Comparison of ENCODE assay signal across 6 cellular contexts in the genomic region with DNA sequence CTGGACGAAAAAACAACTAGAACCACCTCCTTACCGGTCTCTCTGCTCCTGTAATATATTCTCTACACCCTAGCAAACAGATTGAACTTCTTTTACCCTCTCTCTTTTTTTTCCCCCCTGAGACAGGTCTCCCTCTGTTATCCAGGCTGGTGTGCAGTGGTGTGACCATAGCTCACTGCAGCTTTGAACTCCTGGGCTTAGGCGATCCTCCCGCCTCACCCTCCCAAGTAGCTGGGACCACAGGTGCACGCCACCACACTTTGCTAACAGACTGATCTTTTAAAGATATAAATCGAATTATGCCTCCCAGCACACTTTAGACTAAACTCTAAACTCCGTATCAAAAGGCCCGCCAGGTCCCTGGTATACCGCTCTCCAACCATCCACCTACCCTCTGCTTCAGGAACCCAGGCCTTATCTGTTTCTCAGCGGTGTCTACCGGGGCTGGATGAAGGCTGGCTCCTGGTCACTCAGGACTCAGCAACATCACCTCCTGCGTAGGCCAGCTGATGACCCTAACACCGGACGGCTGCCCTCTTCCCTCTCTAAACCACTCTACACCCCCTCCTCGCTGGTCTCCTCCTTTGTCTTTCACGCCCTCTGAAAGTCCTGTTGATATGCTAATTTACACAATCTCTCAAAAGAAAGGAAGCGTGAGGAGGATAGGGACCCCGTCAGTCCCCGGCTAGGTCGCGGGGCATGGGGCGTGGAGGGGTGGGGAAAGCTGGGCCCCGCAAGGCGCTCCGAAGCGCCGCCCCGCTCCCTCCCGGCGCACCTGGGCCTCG. TPM values are rescaled to one million over a fixed set of nuclear protein-coding genes. Genes with fewer than 3 reads are reported as not detected.
DNase-seq lines count a peak whose midpoint lies in the region; ATAC-seq and TF ChIP-seq lines count a peak whose summit lies in the region.

No MANE protein-coding gene starts in this region.

- no peak for TF ChIP-seq CTCF in astrocyte of the cerebellum (IDR thresholded peaks at IDR 0.05; ENCODE audit: low read depth, low read length, missing control alignments)

- no peaks in the 10 kb centered on the region for H3K27me3 Mint-ChIP-seq in naive B cell

- DNase-seq in DMS153 treated with DMSO at 0.1 percent for 48 hours (lab: John Stamatoyannopoulos, UW; ENCODE audit: unreplicated experiment): peak; percentile 60
- no peak for DNase-seq in DMS153 (lab: John Stamatoyannopoulos, UW)
- no peak for DNase-seq in astrocyte of the cerebellum (ENCODE audit: low read depth)
- DNase-seq in naive B cell: no peak
- no peak for DNase-seq in ureter (ENCODE audit: low spot score)

- peaks cover 36 to 65% (median 47%) of the 10 kb centered on the region in 3 donors for H3K4me1 Mint-ChIP-seq in naive B cell

- no peaks in the 10 kb centered on the region for H3K9me3 Mint-ChIP-seq in naive B cell

- H3K36me3 Mint-ChIP-seq in naive B cell: no peaks in the 10 kb centered on the region

- ATAC-seq in naive B cell (ENCODE audit: low read depth in 2 of 2) (no peak), GM18858 (IDR thresholded peaks at IDR 0.05; ENCODE audit: unreplicated experiment) (no peak)

- H3K4me3 Mint-ChIP-seq in naive B cell: peak overlapping the region; percentile 80 to 99 (median 94)

- H3K4me3 ChIP-seq in astrocyte of the cerebellum (ENCODE audit: low read depth, low read length): peak overlapping the region; percentile 75

- H3K27ac Mint-ChIP-seq in naive B cell: peak overlapping the region; percentile 43 to 99 (median 96)

- in situ Hi-C loops in astrocyte of the cerebellum (cut with HindIII; ENCODE audit: low sequenced_read_pairs): no loop called here

RNA-seq across cellular contexts. Expression of gene C22orf39, which starts 0.7 kb away (rescaled TPM):
- polyA plus RNA-seq in naive B cell (ENCODE audit: low read depth in 6 of 6): 100 to 1,000 TPM in 1 of 6 donors, 10 to 100 TPM in 5; 64.8 to 102 (median 73.0) TPM
- 31.5 TPM for total RNA-seq in ureter

RNA-seq across cellular contexts. Expression of gene MRPL40, which starts 14.4 kb away (rescaled TPM):
- 10 to 100 TPM; 63.5 to 92.0 (median 77.7) TPM for polyA plus RNA-seq in naive B cell (ENCODE audit: low read depth in 6 of 6)
- 35.4 TPM for total RNA-seq in ureter

RNA-seq across cellular contexts. Expression of gene HIRA, which starts 15.3 kb away (rescaled TPM):
- 10 to 100 TPM in 3 of 6 donors, 1 to 10 TPM in 3; 4.9 to 13.3 (median 10.4) TPM for polyA plus RNA-seq in naive B cell (ENCODE audit: low read depth in 6 of 6)
- total RNA-seq in ureter: 22.6 TPM

RNA-seq across cellular contexts. Expression of gene UFD1, which starts 32.2 kb away (rescaled TPM):
- 100 to 1,000 TPM in 1 of 6 donors, 10 to 100 TPM in 5; 55.0 to 107 (median 61.8) TPM for polyA plus RNA-seq in naive B cell (ENCODE audit: low read depth in 6 of 6)
- total RNA-seq in ureter: 47.6 TPM

RNA-seq across cellular contexts. Expression of gene CDC45, which starts 32.9 kb away (rescaled TPM):
- under 1 TPM in 2 of 6 donors, not detected in 4; 0.28 to 0.44 TPM for polyA plus RNA-seq in naive B cell (ENCODE audit: low read depth in 6 of 6)
- 1.1 TPM for total RNA-seq in ureter
